In the genomic region with DNA sequence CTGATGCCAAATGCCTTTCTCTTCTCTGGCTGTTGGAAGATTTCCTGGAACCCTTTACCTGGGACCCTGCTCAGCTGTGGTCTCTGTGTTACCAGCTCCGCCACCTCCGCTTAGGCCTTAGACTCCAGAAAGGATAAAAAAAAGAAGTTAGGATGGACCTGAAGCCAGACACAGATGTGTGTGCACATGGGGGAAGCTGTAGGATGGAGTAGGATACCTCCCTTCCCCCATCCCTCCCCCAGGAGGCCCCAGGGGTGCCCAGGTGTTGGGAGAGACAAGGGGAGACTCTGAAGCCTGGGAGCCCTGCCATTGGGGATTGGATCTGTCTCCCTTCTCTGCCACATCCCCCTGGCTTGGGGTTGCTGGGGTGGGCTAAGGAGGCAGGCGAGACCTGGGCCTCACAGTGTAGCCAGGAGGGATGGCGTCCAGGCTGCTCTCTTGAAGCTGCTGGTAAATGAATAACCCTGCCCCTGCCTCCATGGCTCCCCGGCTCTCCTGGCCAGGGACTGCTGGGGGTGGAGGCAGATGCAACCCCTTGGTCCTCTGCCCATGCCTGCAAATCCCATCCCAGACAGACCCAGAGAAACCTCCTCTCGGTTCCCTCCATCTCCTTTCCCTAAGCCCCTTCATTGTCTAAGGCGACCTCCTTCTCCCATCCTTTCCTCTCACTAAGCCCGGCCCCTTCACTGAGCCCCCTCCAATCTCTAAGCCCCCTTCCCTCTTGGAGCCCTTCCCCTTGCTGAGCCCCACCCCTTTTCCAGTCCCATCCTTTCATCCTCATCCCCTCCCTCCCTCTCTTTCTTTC, we compare ENCODE assay signal across 2 cellular contexts.
TF ChIP-seq lines count a peak whose summit lies in the region.

No MANE protein-coding gene starts in this region.

TF ChIP-seq in HCT116, 20 proteins besides CTCF, POLR2A, EP300 and RAD21:
- TF ChIP-seq, protein P1, sequence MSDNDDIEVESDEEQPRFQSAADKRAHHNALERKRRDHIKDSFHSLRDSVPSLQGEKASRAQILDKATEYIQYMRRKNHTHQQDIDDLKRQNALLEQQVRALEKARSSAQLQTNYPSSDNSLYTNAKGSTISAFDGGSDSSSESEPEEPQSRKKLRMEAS (IDR thresholded peaks at IDR 0.05) = no peak
- TF ChIP-seq CEBPB (IDR thresholded peaks at IDR 0.05; ENCODE audit: low read depth) (no peak), EZH2phosphoT487 (IDR thresholded peaks at IDR 0.05; ENCODE audit: borderline replicate concordance) (no peak), CBX3 (IDR thresholded peaks at IDR 0.05; ENCODE audit: low read depth) (no peak), TCF7L2 (IDR thresholded peaks at IDR 0.05; ENCODE audit: borderline replicate concordance, extremely low read depth, insufficient read depth, insufficient read length) (no peak), FOSL1 (IDR thresholded peaks at IDR 0.05; ENCODE audit: low read depth) (no peak), SP1 (IDR thresholded peaks at IDR 0.05; ENCODE audit: low read depth) (no peak), ELF1 (IDR thresholded peaks at IDR 0.05; ENCODE audit: borderline replicate concordance, low read depth) (no peak), SRF (IDR thresholded peaks at IDR 0.05; ENCODE audit: low read depth) (no peak), YY1 (IDR thresholded peaks at IDR 0.05; ENCODE audit: extremely low read depth, insufficient replicate concordance, low read depth, low read length) (no peak), POLR2AphosphoS5 (IDR thresholded peaks at IDR 0.05; ENCODE audit: low read depth, low read length) (no peak), ZNF274 (IDR thresholded peaks at IDR 0.05; ENCODE audit: low read depth, low read length) (no peak), EGR1 (IDR thresholded peaks at IDR 0.05; ENCODE audit: low read depth) (no peak)
- TF ChIP-seq, protein P2, sequence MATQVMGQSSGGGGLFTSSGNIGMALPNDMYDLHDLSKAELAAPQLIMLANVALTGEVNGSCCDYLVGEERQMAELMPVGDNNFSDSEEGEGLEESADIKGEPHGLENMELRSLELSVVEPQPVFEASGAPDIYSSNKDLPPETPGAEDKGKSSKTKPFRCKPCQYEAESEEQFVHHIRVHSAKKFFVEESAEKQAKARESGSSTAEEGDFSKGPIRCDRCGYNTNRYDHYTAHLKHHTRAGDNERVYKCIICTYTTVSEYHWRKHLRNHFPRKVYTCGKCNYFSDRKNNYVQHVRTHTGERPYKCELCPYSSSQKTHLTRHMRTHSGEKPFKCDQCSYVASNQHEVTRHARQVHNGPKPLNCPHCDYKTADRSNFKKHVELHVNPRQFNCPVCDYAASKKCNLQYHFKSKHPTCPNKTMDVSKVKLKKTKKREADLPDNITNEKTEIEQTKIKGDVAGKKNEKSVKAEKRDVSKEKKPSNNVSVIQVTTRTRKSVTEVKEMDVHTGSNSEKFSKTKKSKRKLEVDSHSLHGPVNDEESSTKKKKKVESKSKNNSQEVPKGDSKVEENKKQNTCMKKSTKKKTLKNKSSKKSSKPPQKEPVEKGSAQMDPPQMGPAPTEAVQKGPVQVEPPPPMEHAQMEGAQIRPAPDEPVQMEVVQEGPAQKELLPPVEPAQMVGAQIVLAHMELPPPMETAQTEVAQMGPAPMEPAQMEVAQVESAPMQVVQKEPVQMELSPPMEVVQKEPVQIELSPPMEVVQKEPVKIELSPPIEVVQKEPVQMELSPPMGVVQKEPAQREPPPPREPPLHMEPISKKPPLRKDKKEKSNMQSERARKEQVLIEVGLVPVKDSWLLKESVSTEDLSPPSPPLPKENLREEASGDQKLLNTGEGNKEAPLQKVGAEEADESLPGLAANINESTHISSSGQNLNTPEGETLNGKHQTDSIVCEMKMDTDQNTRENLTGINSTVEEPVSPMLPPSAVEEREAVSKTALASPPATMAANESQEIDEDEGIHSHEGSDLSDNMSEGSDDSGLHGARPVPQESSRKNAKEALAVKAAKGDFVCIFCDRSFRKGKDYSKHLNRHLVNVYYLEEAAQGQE (IDR thresholded peaks at IDR 0.05; ENCODE audit: low read depth) = no peak

TF ChIP-seq in SK-N-SH, 30 proteins besides CTCF, POLR2A, EP300 and RAD21:
- TF ChIP-seq, protein P2 (IDR thresholded peaks at IDR 0.05; ENCODE audit: low read depth, low read length) = no peak
- TF ChIP-seq SMC3 (IDR thresholded peaks at IDR 0.05; ENCODE audit: low read depth, low read length) (no peak), MXI1 (IDR thresholded peaks at IDR 0.05; ENCODE audit: low read depth, low read length) (no peak), ELF1 (IDR thresholded peaks at IDR 0.05) (no peak), EZH2phosphoT487 (IDR thresholded peaks at IDR 0.05; ENCODE audit: borderline replicate concordance, low read depth) (no peak), PBX3 (IDR thresholded peaks at IDR 0.05) (no peak), SIN3A (IDR thresholded peaks at IDR 0.05; ENCODE audit: borderline replicate concordance, low read depth, low read length) (no peak), RXRA (IDR thresholded peaks at IDR 0.05; ENCODE audit: borderline replicate concordance, low read depth) (no peak), TAF1 (IDR thresholded peaks at IDR 0.05; ENCODE audit: borderline replicate concordance, low read depth, low read length) (no peak), CHD2 (IDR thresholded peaks at IDR 0.05; ENCODE audit: low read length, partially characterized antibody) (no peak)
- TF ChIP-seq, protein P3, sequence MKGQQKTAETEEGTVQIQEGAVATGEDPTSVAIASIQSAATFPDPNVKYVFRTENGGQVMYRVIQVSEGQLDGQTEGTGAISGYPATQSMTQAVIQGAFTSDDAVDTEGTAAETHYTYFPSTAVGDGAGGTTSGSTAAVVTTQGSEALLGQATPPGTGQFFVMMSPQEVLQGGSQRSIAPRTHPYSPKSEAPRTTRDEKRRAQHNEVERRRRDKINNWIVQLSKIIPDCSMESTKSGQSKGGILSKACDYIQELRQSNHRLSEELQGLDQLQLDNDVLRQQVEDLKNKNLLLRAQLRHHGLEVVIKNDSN (IDR thresholded peaks at IDR 0.05; ENCODE audit: borderline replicate concordance, low read depth) = no peak
